In the genomic region with DNA sequence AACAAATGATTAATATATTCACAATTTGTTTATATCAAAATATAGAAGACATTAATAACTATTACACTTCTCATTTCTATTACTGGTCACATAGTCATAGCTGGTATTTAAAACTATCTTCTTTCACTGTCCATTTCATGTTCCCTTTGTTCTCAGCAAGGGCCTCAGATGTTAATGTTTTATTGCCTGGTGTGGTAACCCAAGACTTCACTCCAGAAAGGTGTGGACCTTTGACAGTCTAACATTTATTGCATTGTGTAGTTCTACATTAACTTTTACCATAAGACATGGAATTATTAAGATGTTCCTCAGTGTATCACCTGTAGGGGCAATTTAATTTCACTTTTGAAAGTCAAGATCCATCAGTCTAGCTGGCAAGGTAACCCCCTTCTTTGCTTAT, we compare ENCODE assay signal across 4 cellular contexts.
"Had no signal": no experiment of that assay in that cellular context is flagged by ENCODE, and none has a peak within 500 bp of the region (broad histone marks: within the 10 kb centered on the region; RNA-seq: fewer than 3 reads in every experiment).

No MANE protein-coding gene starts in this region.

- H3K27ac ChIP-seq: HL-60 had no signal

- DNase-seq: IMR-90 had no signal

- H3K4me3 ChIP-seq: K562 had no signal

- ATAC-seq: HepG2, K562 had no signal
